Comparison of ENCODE assay signal across 8 cellular contexts in genomic region chr5:159010611-159011497, GRCh38.
DNase-seq lines count a peak whose midpoint lies in the region; ATAC-seq and TF ChIP-seq lines count a peak whose summit lies in the region.

No MANE protein-coding gene starts in this region.

- intact Hi-C loops in psoas muscle (cut with DNase I): no loop called here
- intact Hi-C loops in activated T-helper 1 cell treated with anti-CD3 and anti-CD28 coated beads, Interleukin-12 subunit alpha, Interleukin-12 subunit beta, Interleukin-2, Interleukin-4 antibody, amounts not matched to agents 30 ng/mL and 10 ng/mL and 1 ng/mL, durations not matched to agents 14 hours and 24 hours and 36 hours (cut with micrococcal nuclease): no loop called here

- H3K36me3 Mint-ChIP-seq in activated naive CD8-positive, alpha-beta T cell treated with anti-CD3 and anti-CD28 coated beads, Interleukin-2, amount 50 U/mL, for 24 hours (ENCODE audit: low read depth): no peaks in the 10 kb centered on the region
- peaks cover 3% of the 10 kb centered on the region for H3K36me3 Mint-ChIP-seq in activated naive CD8-positive, alpha-beta T cell treated with anti-CD3 and anti-CD28 coated beads for 36 hours
- peaks cover 4% of the 10 kb centered on the region for H3K36me3 Mint-ChIP-seq in chondrocyte (ENCODE audit: low read depth)
- H3K36me3 Mint-ChIP-seq in activated T-helper 1 cell treated with anti-CD3 and anti-CD28 coated beads, Interleukin-12 subunit alpha, Interleukin-12 subunit beta, Interleukin-2, Interleukin-4 antibody, amounts not matched to agents 30 ng/mL and 10 ng/mL and 1 ng/mL, durations not matched to agents 14 hours and 24 hours and 36 hours (ENCODE audit: low read depth): no peaks in the 10 kb centered on the region

- peaks cover 0 to 3% (median 0%) of the 10 kb centered on the region in 3 donors for H3K27me3 ChIP-seq in psoas muscle (ENCODE audit: insufficient read depth in 3 of 3, low read length in 2 of 3)

- H3K9me3 ChIP-seq in psoas muscle: no peaks in the 10 kb centered on the region

- WGBS in psoas muscle, 3 donors: 11 to 15% (median 14%) methylated on average over 16 of the region's 16 CpGs

- H3K36me3 ChIP-seq in psoas muscle (ENCODE audit: insufficient read depth in 1 of 2, low read depth in 1 of 2): no peaks in the 10 kb centered on the region

- no peaks in the 10 kb centered on the region for H3K4me1 ChIP-seq in psoas muscle

- no peak for DNase-seq in activated naive CD8-positive, alpha-beta T cell treated with anti-CD3 and anti-CD28 coated beads, Interleukin-2, amount 50 U/mL, for 24 hours
- no peak for DNase-seq in activated naive CD8-positive, alpha-beta T cell treated with anti-CD3 and anti-CD28 coated beads for 36 hours
- DNase-seq in chondrocyte (ENCODE audit: low spot score): no peak
- no peak for DNase-seq in psoas muscle
- no peak for DNase-seq in NCI-H1105 treated with DMSO at 0.1 percent for 48 hours (lab: John Stamatoyannopoulos, UW)
- no peak for DNase-seq in NK-92 (lab: John Stamatoyannopoulos, UW; ENCODE audit: unreplicated experiment)
- no peak for DNase-seq in activated T-helper 1 cell treated with anti-CD3 and anti-CD28 coated beads, Interleukin-12 subunit alpha, Interleukin-12 subunit beta, Interleukin-2, Interleukin-4 antibody, amounts not matched to agents 30 ng/mL and 10 ng/mL and 1 ng/mL, durations not matched to agents 14 hours and 24 hours and 36 hours (ENCODE audit: low spot score)

- H3K9me3 Mint-ChIP-seq in activated naive CD8-positive, alpha-beta T cell treated with anti-CD3 and anti-CD28 coated beads, Interleukin-2, amount 50 U/mL, for 24 hours: no peaks in the 10 kb centered on the region
- H3K9me3 Mint-ChIP-seq in activated naive CD8-positive, alpha-beta T cell treated with anti-CD3 and anti-CD28 coated beads for 36 hours: no peaks in the 10 kb centered on the region
- no peaks in the 10 kb centered on the region for H3K9me3 Mint-ChIP-seq in chondrocyte (ENCODE audit: low read depth)
- no peaks in the 10 kb centered on the region for H3K9me3 Mint-ChIP-seq in activated T-helper 1 cell treated with anti-CD3 and anti-CD28 coated beads, Interleukin-12 subunit alpha, Interleukin-12 subunit beta, Interleukin-2, Interleukin-4 antibody, amounts not matched to agents 30 ng/mL and 10 ng/mL and 1 ng/mL, durations not matched to agents 14 hours and 24 hours and 36 hours

- H3K27ac ChIP-seq in psoas muscle: peak overlapping the region; percentile 53

- TF ChIP-seq CTCF in chondrocyte (IDR thresholded peaks at IDR 0.05) (no peak), psoas muscle (IDR thresholded peaks at IDR 0.05) (no peak)

- ATAC-seq in activated naive CD8-positive, alpha-beta T cell treated with anti-CD3 and anti-CD28 coated beads, Interleukin-2, amount 50 U/mL, for 24 hours: no peak
- peak; percentile 78 for ATAC-seq in HG03060 (IDR thresholded peaks at IDR 0.05; ENCODE audit: low read depth, unreplicated experiment)
- peak in 1 of 4 donors; percentile 52 for ATAC-seq in psoas muscle

- H3K27me3 Mint-ChIP-seq in activated naive CD8-positive, alpha-beta T cell treated with anti-CD3 and anti-CD28 coated beads, Interleukin-2, amount 50 U/mL, for 24 hours: peaks cover 2% of the 10 kb centered on the region
- peaks cover 41% of the 10 kb centered on the region for H3K27me3 Mint-ChIP-seq in activated naive CD8-positive, alpha-beta T cell treated with anti-CD3 and anti-CD28 coated beads for 36 hours
- H3K27me3 Mint-ChIP-seq in chondrocyte (ENCODE audit: low read depth): no peaks in the 10 kb centered on the region
- peaks cover 19% of the 10 kb centered on the region for H3K27me3 Mint-ChIP-seq in activated T-helper 1 cell treated with anti-CD3 and anti-CD28 coated beads, Interleukin-12 subunit alpha, Interleukin-12 subunit beta, Interleukin-2, Interleukin-4 antibody, amounts not matched to agents 30 ng/mL and 10 ng/mL and 1 ng/mL, durations not matched to agents 14 hours and 24 hours and 36 hours (ENCODE audit: insufficient read depth)

- peaks cover 17% of the 10 kb centered on the region for H3K4me1 Mint-ChIP-seq in activated naive CD8-positive, alpha-beta T cell treated with anti-CD3 and anti-CD28 coated beads, Interleukin-2, amount 50 U/mL, for 24 hours
- peaks cover 10% of the 10 kb centered on the region for H3K4me1 Mint-ChIP-seq in activated naive CD8-positive, alpha-beta T cell treated with anti-CD3 and anti-CD28 coated beads for 36 hours
- peaks cover 53% of the 10 kb centered on the region for H3K4me1 Mint-ChIP-seq in chondrocyte (ENCODE audit: low read depth)
- H3K4me1 Mint-ChIP-seq in activated T-helper 1 cell treated with anti-CD3 and anti-CD28 coated beads, Interleukin-12 subunit alpha, Interleukin-12 subunit beta, Interleukin-2, Interleukin-4 antibody, amounts not matched to agents 30 ng/mL and 10 ng/mL and 1 ng/mL, durations not matched to agents 14 hours and 24 hours and 36 hours (ENCODE audit: low read depth): no peaks in the 10 kb centered on the region

- H3K4me3 Mint-ChIP-seq in activated naive CD8-positive, alpha-beta T cell treated with anti-CD3 and anti-CD28 coated beads, Interleukin-2, amount 50 U/mL, for 24 hours: peak overlapping the region; percentile 30
- H3K4me3 Mint-ChIP-seq in activated naive CD8-positive, alpha-beta T cell treated with anti-CD3 and anti-CD28 coated beads for 36 hours: no peak overlapping the region
- peak overlapping the region; percentile 63 for H3K4me3 Mint-ChIP-seq in chondrocyte (ENCODE audit: unreplicated experiment)
- H3K4me3 Mint-ChIP-seq in activated T-helper 1 cell treated with anti-CD3 and anti-CD28 coated beads, Interleukin-12 subunit alpha, Interleukin-12 subunit beta, Interleukin-2, Interleukin-4 antibody, amounts not matched to agents 30 ng/mL and 10 ng/mL and 1 ng/mL, durations not matched to agents 14 hours and 24 hours and 36 hours: no peak overlapping the region

- peak overlapping the region; percentile 11 for H3K4me3 ChIP-seq in psoas muscle

- H3K27ac Mint-ChIP-seq in activated naive CD8-positive, alpha-beta T cell treated with anti-CD3 and anti-CD28 coated beads, Interleukin-2, amount 50 U/mL, for 24 hours: peak overlapping the region; percentile 7
- no peak overlapping the region for H3K27ac Mint-ChIP-seq in activated naive CD8-positive, alpha-beta T cell treated with anti-CD3 and anti-CD28 coated beads for 36 hours
- H3K27ac Mint-ChIP-seq in chondrocyte (ENCODE audit: unreplicated experiment): peak overlapping the region; percentile 97
- H3K27ac Mint-ChIP-seq in activated T-helper 1 cell treated with anti-CD3 and anti-CD28 coated beads, Interleukin-12 subunit alpha, Interleukin-12 subunit beta, Interleukin-2, Interleukin-4 antibody, amounts not matched to agents 30 ng/mL and 10 ng/mL and 1 ng/mL, durations not matched to agents 14 hours and 24 hours and 36 hours: no peak overlapping the region

Comparison
In these comparisons a context has a peak if more than half of its experiments do, and no peak if none do; other contexts are left out.
1. H3K27ac Mint-ChIP-seq: peak in activated naive CD8-positive, alpha-beta T cell treated with anti-CD3 and anti-CD28 coated beads, Interleukin-2, amount 50 U/mL, for 24 hours (single experiment) and chondrocyte (single experiment); none in activated naive CD8-positive, alpha-beta T cell treated with anti-CD3 and anti-CD28 coated beads for 36 hours (single experiment) and activated T-helper 1 cell treated with anti-CD3 and anti-CD28 coated beads, Interleukin-12 subunit alpha, Interleukin-12 subunit beta, Interleukin-2, Interleukin-4 antibody, amounts not matched to agents 30 ng/mL and 10 ng/mL and 1 ng/mL, durations not matched to agents 14 hours and 24 hours and 36 hours (single experiment).
2. H3K4me3 Mint-ChIP-seq: peak in activated naive CD8-positive, alpha-beta T cell treated with anti-CD3 and anti-CD28 coated beads, Interleukin-2, amount 50 U/mL, for 24 hours (single experiment) and chondrocyte (single experiment); none in activated naive CD8-positive, alpha-beta T cell treated with anti-CD3 and anti-CD28 coated beads for 36 hours (single experiment) and activated T-helper 1 cell treated with anti-CD3 and anti-CD28 coated beads, Interleukin-12 subunit alpha, Interleukin-12 subunit beta, Interleukin-2, Interleukin-4 antibody, amounts not matched to agents 30 ng/mL and 10 ng/mL and 1 ng/mL, durations not matched to agents 14 hours and 24 hours and 36 hours (single experiment).